ENCODE assay signal across 8 cellular contexts in genomic region chr1:155080250-155081228, GRCh38.
A peak's percentile ranks its signal among the peaks of the same experiment; 100 is the strongest.
DNase-seq lines count a peak whose midpoint lies in the region; ATAC-seq lines count a peak whose summit lies in the region.

No MANE protein-coding gene starts in this region.

- H3K36me3 ChIP-seq in adipocyte (ENCODE audit: control insufficient read depth, insufficient read depth, low read length, severe bottlenecking) (no peaks in the 10 kb centered on the region), mucosa of rectum (ENCODE audit: control insufficient read depth in 2 of 2, insufficient read depth in 2 of 2, low read length in 2 of 2) (no peaks in the 10 kb centered on the region)

- H3K4me3 ChIP-seq in adipocyte (ENCODE audit: low read length) (no peak overlapping the region), mucosa of rectum (ENCODE audit: low read length in 2 of 2) (peak overlapping the region; percentile 67 to 73)

- H3K9ac ChIP-seq in adipocyte (ENCODE audit: low read length): no peak overlapping the region
- H3K9ac ChIP-seq in mucosa of rectum (ENCODE audit: low read depth in 1 of 2, low read length in 2 of 2): peak overlapping the region; percentile 52 to 90

- peak overlapping the region in 1 of 2 donors; percentile 28 for H3K27ac ChIP-seq in mucosa of rectum (ENCODE audit: low read depth in 2 of 2, low read length in 2 of 2)

- H3K4me1 ChIP-seq in adipocyte (ENCODE audit: control insufficient read depth, insufficient read depth, low read length) (peaks cover 24% of the 10 kb centered on the region), mucosa of rectum (ENCODE audit: control insufficient read depth in 2 of 2, insufficient read depth in 2 of 2, low read length in 2 of 2) (peaks cover 46 to 63% of the 10 kb centered on the region in 2 donors)

- peak; percentile 38 for DNase-seq in DMS153 (lab: John Stamatoyannopoulos, UW)
- DNase-seq in DMS153 treated with DMSO at 0.1 percent for 48 hours (lab: John Stamatoyannopoulos, UW; ENCODE audit: unreplicated experiment): no peak
- peak; percentile 91 for DNase-seq in NCI-H2196 (lab: John Stamatoyannopoulos, UW; ENCODE audit: unreplicated experiment)
- peak; percentile 54 for DNase-seq in adipocyte (ENCODE audit: low read depth)
- no peak for DNase-seq in cerebellar nuclear complex (lab: John Stamatoyannopoulos, UW)

- H3K9me3 ChIP-seq in adipocyte (ENCODE audit: control insufficient read depth, low read length): no peaks in the 10 kb centered on the region
- no peaks in the 10 kb centered on the region for H3K9me3 ChIP-seq in mucosa of rectum (ENCODE audit: control insufficient read depth in 2 of 2, low read length in 2 of 2)

- no peak for ATAC-seq in GM18873 (IDR thresholded peaks at IDR 0.05; ENCODE audit: low FRiP score, unreplicated experiment)
- no peak for ATAC-seq in HG03196 (IDR thresholded peaks at IDR 0.05; ENCODE audit: unreplicated experiment)

- H3K27me3 ChIP-seq in adipocyte (replicated peaks; ENCODE audit: control insufficient read depth, insufficient read depth, low read length) (peaks cover 43% of the 10 kb centered on the region), mucosa of rectum (ENCODE audit: control insufficient read depth in 2 of 2, insufficient read depth in 2 of 2, low read length in 2 of 2) (peaks cover 13 to 23% of the 10 kb centered on the region in 2 donors)

Comparison
In these comparisons a context has a peak if more than half of its experiments do, and no peak if none do; other contexts are left out.
1. DNase-seq: peak in DMS153 (single experiment), NCI-H2196 (single experiment) and adipocyte (single experiment); none in DMS153 treated with DMSO at 0.1 percent for 48 hours (single experiment) and cerebellar nuclear complex (0 of 2).